Comparison of ENCODE assay signal across 25 cellular contexts in genomic region chr1:175128523-175128922, GRCh38.
A peak's percentile ranks its signal among the peaks of the same experiment; 100 is the strongest.
DNase-seq lines count a peak whose midpoint lies in the region; ATAC-seq and TF ChIP-seq lines count a peak whose summit lies in the region.
"Had no signal": no experiment of that assay in that cellular context is flagged by ENCODE, and none has a peak within 500 bp of the region (broad histone marks: within the 10 kb centered on the region; RNA-seq: fewer than 3 reads in every experiment).

No MANE protein-coding gene starts in this region.

- peak overlapping the region; percentile 33; the same call in 1 of the 2 replicates for H3K27ac Mint-ChIP-seq in GM23338
- no peak overlapping the region for H3K27ac Mint-ChIP-seq in activated CD4-positive, alpha-beta T cell treated with anti-CD3 and anti-CD28 coated beads, Interleukin-2, amount 10 ng/mL, durations not matched to agents 7 days and 5 days
- H3K27ac Mint-ChIP-seq: activated CD4-positive, alpha-beta memory T cell treated with anti-CD3 and anti-CD28 coated beads, Interleukin-2, amount 10 ng/mL, durations not matched to agents 7 days and 5 days; activated naive CD4-positive, alpha-beta T cell treated with anti-CD3 and anti-CD28 coated beads, Interleukin-2, amount 50 U/mL, for 72 hours; activated T-helper 17 cell treated with anti-CD3 and anti-CD28 coated beads, Interleukin-2, amount 50 U/mL, for 72 hours; natural killer cell treated with Interleukin-12 subunit alpha and Interleukin-12 subunit beta and Interleukin-15 and Interleukin-18, amount 100 ng/mL, for 72 hours had no signal

- 0 out of 2 replicates have a peak overlapping the region, but pooled peaks have one; percentile 15 for H2AFZ ChIP-seq in GM23338
- H2AFZ ChIP-seq: PC-9 had no signal

- H3K36me3 Mint-ChIP-seq in GM23338 (ENCODE audit: low read depth), result no peaks in the 10 kb centered on the region
- no peaks in the 10 kb centered on the region for H3K36me3 Mint-ChIP-seq in activated CD4-positive, alpha-beta T cell treated with anti-CD3 and anti-CD28 coated beads, Interleukin-2, amount 10 ng/mL, durations not matched to agents 7 days and 5 days (ENCODE audit: low read depth)
- H3K36me3 Mint-ChIP-seq: activated naive CD4-positive, alpha-beta T cell treated with anti-CD3 and anti-CD28 coated beads, Interleukin-2, amount 50 U/mL, for 72 hours; natural killer cell treated with Interleukin-12 subunit alpha and Interleukin-12 subunit beta and Interleukin-15 and Interleukin-18, amount 100 ng/mL, for 72 hours had no signal

- H3K4me1 Mint-ChIP-seq in GM23338, result peaks cover 49% of the 10 kb centered on the region
- no peaks in the 10 kb centered on the region for H3K4me1 Mint-ChIP-seq in activated CD4-positive, alpha-beta T cell treated with anti-CD3 and anti-CD28 coated beads, Interleukin-2, amount 10 ng/mL, durations not matched to agents 7 days and 5 days
- H3K4me1 Mint-ChIP-seq: activated CD4-positive, alpha-beta memory T cell treated with anti-CD3 and anti-CD28 coated beads, Interleukin-2, amount 10 ng/mL, durations not matched to agents 7 days and 5 days; activated T-helper 17 cell treated with anti-CD3 and anti-CD28 coated beads, Interleukin-2, amount 50 U/mL, for 72 hours had no signal

- no peak overlapping the region for H3K4me3 Mint-ChIP-seq in GM23338
- no peak overlapping the region for H3K4me3 Mint-ChIP-seq in activated CD4-positive, alpha-beta T cell treated with anti-CD3 and anti-CD28 coated beads, Interleukin-2, amount 10 ng/mL, durations not matched to agents 7 days and 5 days
- H3K4me3 Mint-ChIP-seq: activated CD4-positive, alpha-beta memory T cell treated with anti-CD3 and anti-CD28 coated beads, Interleukin-2, amount 10 ng/mL, durations not matched to agents 7 days and 5 days; activated T-helper 17 cell treated with anti-CD3 and anti-CD28 coated beads, Interleukin-2, amount 50 U/mL, for 72 hours; natural killer cell treated with Interleukin-12 subunit alpha and Interleukin-12 subunit beta and Interleukin-15 and Interleukin-18, amount 100 ng/mL, for 72 hours had no signal

- no peaks in the 10 kb centered on the region for H3K9me3 Mint-ChIP-seq in GM23338
- no peaks in the 10 kb centered on the region for H3K9me3 Mint-ChIP-seq in activated CD4-positive, alpha-beta T cell treated with anti-CD3 and anti-CD28 coated beads, Interleukin-2, amount 10 ng/mL, durations not matched to agents 7 days and 5 days
- H3K9me3 Mint-ChIP-seq: activated CD4-positive, alpha-beta memory T cell treated with anti-CD3 and anti-CD28 coated beads, Interleukin-2, amount 10 ng/mL, durations not matched to agents 7 days and 5 days; activated naive CD4-positive, alpha-beta T cell treated with anti-CD3 and anti-CD28 coated beads, Interleukin-2, amount 50 U/mL, for 72 hours; activated T-helper 17 cell treated with anti-CD3 and anti-CD28 coated beads, Interleukin-2, amount 50 U/mL, for 72 hours; natural killer cell treated with Interleukin-12 subunit alpha and Interleukin-12 subunit beta and Interleukin-15 and Interleukin-18, amount 100 ng/mL, for 72 hours had no signal

- intact Hi-C loops in stomach (cut with DNase I; ENCODE audit: low total_unique reads), result loop anchor here (5.0 kb wide), 1 partner anchor 96 kb away; no protein-coding TSS in a partner anchor
- intact Hi-C loops in ascending aorta (cut with DNase I), result loop anchor here (10.0 kb wide), 1 partner anchor 354 kb away; no protein-coding TSS in a partner anchor

- DNase-seq in GM23338 (ENCODE audit: low spot score) (no peak), SJSA1 (ENCODE audit: low read depth in 1 of 2, low spot score in 2 of 2) (no peak), islet precursor cell (peak; percentile 61), stomach (no peak), ascending aorta (ENCODE audit: low spot score in 2 of 2) (no peak)
- DNase-seq in activated CD4-positive, alpha-beta T cell treated with anti-CD3 and anti-CD28 coated beads, Interleukin-2, amount 10 ng/mL, durations not matched to agents 7 days and 5 days, result no peak
- DNase-seq: activated CD4-positive, alpha-beta memory T cell treated with anti-CD3 and anti-CD28 coated beads, Interleukin-2, amount 10 ng/mL, durations not matched to agents 7 days and 5 days; activated CD4-positive, alpha-beta T cell treated with anti-CD3 and anti-CD28 coated beads for 1 hour; amygdala; NCI-H1417; NCI-H2029; NCI-H526 treated with DMSO at 0.1 percent for 48 hours; ovary; stimulated activated naive CD4-positive, alpha-beta T cell treated with Interleukin-2 at 50 U/mL for 16 hours had no signal

- H4K20me1 ChIP-seq in GM23338 (replicated peaks; ENCODE audit: insufficient read depth), result no peaks in the 10 kb centered on the region

- CTCF ChIA-PET in activated CD4-positive, alpha-beta T cell treated with anti-CD3 and anti-CD28 coated beads, Interleukin-2, amount 10 ng/mL, durations not matched to agents 7 days and 5 days (lab: Charles Lee), result interaction anchor here (0.7 to 1.0 kb wide), 2 partner anchors 17 to 99 kb away, joined by 3 read pairs; no protein-coding TSS in a partner anchor

- no peaks in the 10 kb centered on the region for H3K27me3 ChIP-seq in GM23338 (ENCODE audit: insufficient read depth)
- H3K27me3 ChIP-seq in SJSA1 (replicated peaks), result no peaks in the 10 kb centered on the region
- no peaks in the 10 kb centered on the region for H3K27me3 ChIP-seq in stomach
- no peaks in the 10 kb centered on the region for H3K27me3 ChIP-seq in ascending aorta
- H3K27me3 ChIP-seq: ovary had no signal

- no peaks in the 10 kb centered on the region for H3K79me2 ChIP-seq in GM23338 (replicated peaks; ENCODE audit: insufficient read depth)

- H3K9me3 ChIP-seq in SJSA1 (replicated peaks), result no peaks in the 10 kb centered on the region
- no peaks in the 10 kb centered on the region for H3K9me3 ChIP-seq in stomach
- no peaks in the 10 kb centered on the region for H3K9me3 ChIP-seq in ascending aorta
- H3K9me3 ChIP-seq: HAP-1, mucosa of descending colon, ovary had no signal

- H3K27me3 Mint-ChIP-seq in GM23338 (ENCODE audit: insufficient read depth, low read depth, poor library complexity), result peaks cover 2% of the 10 kb centered on the region
- peaks cover 2% of the 10 kb centered on the region for H3K27me3 Mint-ChIP-seq in activated CD4-positive, alpha-beta T cell treated with anti-CD3 and anti-CD28 coated beads, Interleukin-2, amount 10 ng/mL, durations not matched to agents 7 days and 5 days
- H3K27me3 Mint-ChIP-seq: activated T-helper 17 cell treated with anti-CD3 and anti-CD28 coated beads, Interleukin-2, amount 50 U/mL, for 72 hours had no signal

- no peak for TF ChIP-seq POLR2A in stomach (IDR thresholded peaks at IDR 0.05)

- no peak for TF ChIP-seq CTCF in GM23338 (conservative IDR thresholded peaks at IDR 0.05; ENCODE audit: low read depth in 2 of 2)
- no peak for TF ChIP-seq CTCF in stomach (IDR thresholded peaks at IDR 0.05)
- no peak for TF ChIP-seq CTCF in ascending aorta (IDR thresholded peaks at IDR 0.05)

- no peak for ATAC-seq in GM23338
- no peak for ATAC-seq in GM18873 (IDR thresholded peaks at IDR 0.05; ENCODE audit: low FRiP score, unreplicated experiment)
- ATAC-seq in activated CD4-positive, CD25-positive, alpha-beta regulatory T cell treated with anti-CD3 and anti-CD28 coated beads, Interleukin-2, amount 50 U/mL, for 24 hours, result no peak
- ATAC-seq: activated naive CD4-positive, alpha-beta T cell treated with anti-CD3 and anti-CD28 coated beads, Interleukin-2, amount 50 U/mL, for 72 hours; activated T-helper 17 cell treated with anti-CD3 and anti-CD28 coated beads, Interleukin-2, amount 50 U/mL, for 72 hours; GM12878; natural killer cell treated with Interleukin-12 subunit alpha and Interleukin-12 subunit beta and Interleukin-15 and Interleukin-18, amount 100 ng/mL, for 72 hours had no signal

- POLR2A ChIA-PET in activated CD4-positive, alpha-beta T cell treated with anti-CD3 and anti-CD28 coated beads, Interleukin-2, amount 10 ng/mL, durations not matched to agents 7 days and 5 days (lab: Charles Lee), result no interaction called here

- 85 to 93% (median 90%) methylated on average over 9 of the region's 9 CpGs for WGBS in stomach, 5 donors

- no peak for TF ChIP-seq EP300 in stomach (IDR thresholded peaks at IDR 0.05)

- no peak overlapping the region for H3K4me3 ChIP-seq in GM23338
- no peak overlapping the region for H3K4me3 ChIP-seq in SJSA1
- H3K4me3 ChIP-seq in stomach, result no peak overlapping the region
- H3K4me3 ChIP-seq in ascending aorta, result no peak overlapping the region
- H3K4me3 ChIP-seq: GM12878, HAP-1, lung, mucosa of descending colon, ovary, PC-9, skin epidermis had no signal

- no peak overlapping the region for H3K4me2 ChIP-seq in GM23338
- H3K4me2 ChIP-seq: PC-9 had no signal

- H3K27ac ChIP-seq in GM23338 (ENCODE audit: low read depth), result no peak overlapping the region
- peak overlapping the region; percentile 10; the same call in 1 of the 2 replicates for H3K27ac ChIP-seq in SJSA1
- peak overlapping the region in 3 of 5 donors; percentile 43 to 65 (median 57) for H3K27ac ChIP-seq in stomach
- H3K27ac ChIP-seq in ascending aorta, result no peak overlapping the region
- H3K27ac ChIP-seq: ovary, PC-9 had no signal

- H3K4me1 ChIP-seq in GM23338 (ENCODE audit: insufficient read depth), result peaks cover 20% of the 10 kb centered on the region
- peaks cover 47% of the 10 kb centered on the region for H3K4me1 ChIP-seq in SJSA1 (replicated peaks)
- H3K4me1 ChIP-seq in stomach, result peaks cover 9 to 80% (median 43%) of the 10 kb centered on the region in 4 donors
- peaks cover 0 to 7% of the 10 kb centered on the region in 2 donors for H3K4me1 ChIP-seq in ascending aorta

- H3K36me3 ChIP-seq in GM23338 (ENCODE audit: insufficient read depth) (no peaks in the 10 kb centered on the region), SJSA1 (no peaks in the 10 kb centered on the region), stomach (no peaks in the 10 kb centered on the region), ascending aorta (no peaks in the 10 kb centered on the region)
- H3K36me3 ChIP-seq: HAP-1, ovary had no signal

- H3K9me2 ChIP-seq in GM23338 (ENCODE audit: insufficient read depth), result peaks cover 7% of the 10 kb centered on the region; the same call in 1 of the 2 replicates

- no peaks in the 10 kb centered on the region for H3F3A ChIP-seq in GM23338 (replicated peaks; ENCODE audit: low read depth)

TF ChIP-seq in GM23338, 12 proteins besides CTCF, POLR2A, EP300 and RAD21 (continues in another document):
- TF ChIP-seq CREB1 (CRISPR knock-in tag; IDR thresholded peaks at IDR 0.05; ENCODE audit: low read depth) (no peak), EZH2 (IDR thresholded peaks at IDR 0.05; ENCODE audit: low read depth, unreplicated experiment) (no peak)

Comparison
In these comparisons a context has a peak if more than half of its experiments do, and no peak if none do; other contexts are left out.
1. H3K27ac ChIP-seq: peak in SJSA1 (single experiment) and stomach (3 of 5); none in GM23338 (single experiment) and ascending aorta (0 of 2).